ENCODE assay signal across 16 cellular contexts in genomic region chr3:196273655-196274054, GRCh38. TPM values are rescaled to one million over a fixed set of nuclear protein-coding genes. Genes with fewer than 3 reads are reported as not detected.
DNase-seq lines count a peak whose midpoint lies in the region; ATAC-seq, FAIRE-seq and TF ChIP-seq lines count a peak whose summit lies in the region.
"Had no signal": no experiment of that assay in that cellular context is flagged by ENCODE, and none has a peak within 500 bp of the region (broad histone marks: within the 10 kb centered on the region; RNA-seq: fewer than 3 reads in every experiment).

No MANE protein-coding gene starts in this region.

- peaks cover 48% of the 10 kb centered on the region for H3K36me3 Mint-ChIP-seq in activated T-cell treated with anti-CD3 and anti-CD28 coated beads, Interleukin-2, amount 50 U/mL, for 24 hours (ENCODE audit: low read depth)
- H3K36me3 Mint-ChIP-seq in T-cell, result peaks cover 27% of the 10 kb centered on the region
- peaks cover 70% of the 10 kb centered on the region for H3K36me3 Mint-ChIP-seq in dendritic cell treated with granulocyte-macrophage colony-stimulating factor and Interleukin-4, amounts not matched to agents 40 ng/mL and 50 ng/mL, for 4 days (ENCODE audit: low read depth)

- no peaks in the 10 kb centered on the region for H3K4me1 ChIP-seq in neuronal stem cell (ENCODE audit: control insufficient read depth in 2 of 2, insufficient read depth in 1 of 2, low read depth in 1 of 2, low read length in 2 of 2)

- peak overlapping the region; percentile 40 for H4K91ac ChIP-seq in neuronal stem cell (ENCODE audit: low read depth, low read length, poor library complexity)

- H2BK12ac ChIP-seq in neuronal stem cell (ENCODE audit: low read length), result no peak overlapping the region

- H3K4me2 ChIP-seq in neuronal stem cell (ENCODE audit: insufficient read depth, low read length, poor library complexity, severe bottlenecking), result no peak overlapping the region

- H4K8ac ChIP-seq in neuronal stem cell (ENCODE audit: low read depth, low read length), result no peak overlapping the region

- no peak overlapping the region for H2BK120ac ChIP-seq in neuronal stem cell (ENCODE audit: low read depth, low read length)

- H3K9ac ChIP-seq in neuronal stem cell (ENCODE audit: low read depth, low read length, poor library complexity), result peak overlapping the region; percentile 78

- no peak overlapping the region for H3K27ac ChIP-seq in neuronal stem cell (replicated peaks; ENCODE audit: low read length)
- H3K27ac ChIP-seq: SK-N-MC had no signal

- no peak for DNase-seq in activated T-cell treated with anti-CD3 and anti-CD28 coated beads, Interleukin-2, amount 50 U/mL, for 24 hours
- no peak for DNase-seq in activated T-cell treated with anti-CD3 and anti-CD28 coated beads for 4 hours
- no peak for DNase-seq in T-cell
- no peak for DNase-seq in neuronal stem cell (ENCODE audit: low spot score)
- no peak for DNase-seq in GM12891 (ENCODE audit: insufficient read length, low spot score)
- DNase-seq in GM19238 (ENCODE audit: insufficient read length, low spot score), result no peak
- DNase-seq: ACHN; OCI-M1; stimulated activated CD4-positive, alpha-beta T cell treated with anti-CD3 and anti-CD28 coated beads, Interleukin-2, amount 100 ng/mL, for 48 hours had no signal

- H3K27ac Mint-ChIP-seq in activated T-cell treated with anti-CD3 and anti-CD28 coated beads, Interleukin-2, amount 50 U/mL, for 24 hours, result peak overlapping the region; percentile 96
- H3K27ac Mint-ChIP-seq in T-cell, result peak overlapping the region; percentile 96
- peak overlapping the region; percentile 33 for H3K27ac Mint-ChIP-seq in dendritic cell treated with granulocyte-macrophage colony-stimulating factor and Interleukin-4, amounts not matched to agents 40 ng/mL and 50 ng/mL, for 4 days
- H3K27ac Mint-ChIP-seq: nephron, type B pancreatic cell had no signal

- H2BK15ac ChIP-seq in neuronal stem cell (ENCODE audit: low read length), result no peak overlapping the region

- H3K4me3 Mint-ChIP-seq in activated T-cell treated with anti-CD3 and anti-CD28 coated beads, Interleukin-2, amount 50 U/mL, for 24 hours, result peak overlapping the region; percentile 59
- no peak overlapping the region for H3K4me3 Mint-ChIP-seq in T-cell
- H3K4me3 Mint-ChIP-seq in dendritic cell treated with granulocyte-macrophage colony-stimulating factor and Interleukin-4, amounts not matched to agents 40 ng/mL and 50 ng/mL, for 4 days, result no peak overlapping the region
- H3K4me3 Mint-ChIP-seq: nephron, type B pancreatic cell had no signal

- no peaks in the 10 kb centered on the region for H3K27me3 Mint-ChIP-seq in activated T-cell treated with anti-CD3 and anti-CD28 coated beads, Interleukin-2, amount 50 U/mL, for 24 hours
- H3K27me3 Mint-ChIP-seq in T-cell, result no peaks in the 10 kb centered on the region
- H3K27me3 Mint-ChIP-seq in dendritic cell treated with granulocyte-macrophage colony-stimulating factor and Interleukin-4, amounts not matched to agents 40 ng/mL and 50 ng/mL, for 4 days, result no peaks in the 10 kb centered on the region
- H3K27me3 Mint-ChIP-seq: type B pancreatic cell had no signal

- POLR2A ChIA-PET in T-cell (lab: Charles Lee), result interaction anchor here in 1 of 2 donors (0.9 kb wide), 1 partner anchor 14 kb away, joined by 4 read pairs; no protein-coding TSS in a partner anchor

- H3K9me3 Mint-ChIP-seq in activated T-cell treated with anti-CD3 and anti-CD28 coated beads, Interleukin-2, amount 50 U/mL, for 24 hours, result no peaks in the 10 kb centered on the region
- H3K9me3 Mint-ChIP-seq in T-cell, result no peaks in the 10 kb centered on the region
- no peaks in the 10 kb centered on the region for H3K9me3 Mint-ChIP-seq in dendritic cell treated with granulocyte-macrophage colony-stimulating factor and Interleukin-4, amounts not matched to agents 40 ng/mL and 50 ng/mL, for 4 days
- H3K9me3 Mint-ChIP-seq: type B pancreatic cell had no signal

- no peak for FAIRE-seq in GM12891 (lab: Jason Lieb, UNC)
- FAIRE-seq: G401.6 had no signal

- no peak for TF ChIP-seq POLR2A in GM12891 (IDR thresholded peaks at IDR 0.05; ENCODE audit: low read depth, low read length)

- CTCF ChIA-PET in T-cell (lab: Charles Lee), result no interaction called here

- no peak overlapping the region for H2AK5ac ChIP-seq in neuronal stem cell (ENCODE audit: low read depth, low read length)

- H3K9me3 ChIP-seq in neuronal stem cell (replicated peaks in 1 of 2; ENCODE audit: control insufficient read depth in 2 of 2, insufficient read depth in 1 of 2, low read depth in 1 of 2, low read length in 2 of 2), result peaks cover 5 to 16% of the 10 kb centered on the region in 2 donors

- H3K4ac ChIP-seq in neuronal stem cell (ENCODE audit: low read length), result no peak overlapping the region

- peak overlapping the region in 1 of 2 donors; percentile 30 for H3K4me3 ChIP-seq in neuronal stem cell (ENCODE audit: low read length in 2 of 2)
- H3K4me3 ChIP-seq: SK-N-MC had no signal

- H3K27me3 ChIP-seq in neuronal stem cell (ENCODE audit: control insufficient read depth in 3 of 3, insufficient read depth in 3 of 3, low read depth in 1 of 3, low read length in 3 of 3), result no peaks in the 10 kb centered on the region

- H3K36me3 ChIP-seq in neuronal stem cell (replicated peaks in 1 of 2; ENCODE audit: control insufficient read depth in 2 of 2, insufficient read depth in 2 of 2, low read length in 2 of 2), result peaks cover 8 to 35% of the 10 kb centered on the region in 2 donors

- H3K23ac ChIP-seq in neuronal stem cell (ENCODE audit: low read depth, low read length, poor library complexity), result peak overlapping the region; percentile 45

- H3K18ac ChIP-seq in neuronal stem cell (ENCODE audit: low read length), result peak overlapping the region; percentile 16

- H3K79me1 ChIP-seq in neuronal stem cell (ENCODE audit: low read depth, low read length), result peaks cover 2% of the 10 kb centered on the region

- no peak overlapping the region for H2BK5ac ChIP-seq in neuronal stem cell (ENCODE audit: low read length)

- no CpG with 5 or more reads among the region's 12 CpGs for WGBS in neuronal stem cell (ENCODE audit: extremely low coverage in 2 of 2, insufficient read length in 2 of 2, insufficient replicate concordance in 1 of 2), 2 donors

- H3K14ac ChIP-seq in neuronal stem cell (ENCODE audit: low read length), result peak overlapping the region; percentile 75

- intact Hi-C loops in dendritic cell treated with granulocyte-macrophage colony-stimulating factor and Interleukin-4, amounts not matched to agents 40 ng/mL and 50 ng/mL, for 4 days (cut with micrococcal nuclease), result no loop called here

- ATAC-seq in T-cell (replicated peaks in 1 of 4) (no peak), HG03432 (IDR thresholded peaks at IDR 0.05; ENCODE audit: unreplicated experiment) (no peak)

- peaks cover 69% of the 10 kb centered on the region for H3K4me1 Mint-ChIP-seq in activated T-cell treated with anti-CD3 and anti-CD28 coated beads, Interleukin-2, amount 50 U/mL, for 24 hours (ENCODE audit: low read depth)
- H3K4me1 Mint-ChIP-seq in T-cell, result peaks cover 31 to 48% (median 48%) of the 10 kb centered on the region in 3 donors
- peaks cover 50% of the 10 kb centered on the region for H3K4me1 Mint-ChIP-seq in dendritic cell treated with granulocyte-macrophage colony-stimulating factor and Interleukin-4, amounts not matched to agents 40 ng/mL and 50 ng/mL, for 4 days (ENCODE audit: low read depth)
- H3K4me1 Mint-ChIP-seq: nephron had no signal

- no peak overlapping the region for H2AFZ ChIP-seq in neuronal stem cell (ENCODE audit: low read length)

TF ChIP-seq in GM12891, 5 proteins besides CTCF, POLR2A, EP300 and RAD21:
- TF ChIP-seq TAF1 (IDR thresholded peaks at IDR 0.05; ENCODE audit: low read depth, low read length) (no peak), POU2F2 (IDR thresholded peaks at IDR 0.05; ENCODE audit: low read depth, low read length) (no peak)

RNA-seq across cellular contexts. Expression of gene PCYT1A, which starts 13.9 kb away (rescaled TPM):
- 10 to 100 TPM; 61.1 to 87.9 (median 64.1) TPM for total RNA-seq in T-cell
- polyA plus RNA-seq in neuronal stem cell (2013, experiment 1 of 2), result 9.4 TPM
- polyA plus RNA-seq in neuronal stem cell (2013, experiment 2 of 2), result 10.5 TPM
- polyA plus RNA-seq in GM12891 (2012; ENCODE audit: low read depth, missing spikeins), result 31.5 TPM

RNA-seq across cellular contexts. Expression of gene DYNLT2B, which starts 44.4 kb away (rescaled TPM):
- total RNA-seq in T-cell, result 1 to 10 TPM; 3.2 to 8.5 (median 7.8) TPM
- polyA plus RNA-seq in neuronal stem cell (2013, experiment 1 of 2), result 94.4 TPM
- 92.9 TPM for polyA plus RNA-seq in neuronal stem cell (2013, experiment 2 of 2)
- polyA plus RNA-seq in GM12891 (2012; ENCODE audit: low read depth, missing spikeins), result 37.8 TPM

RNA-seq across cellular contexts. Expression of gene SLC51A, which starts 57.3 kb away (rescaled TPM):
- total RNA-seq in T-cell, result not detected
- 0.07 TPM for polyA plus RNA-seq in neuronal stem cell (2013, experiment 1 of 2)
- not detected for polyA plus RNA-seq in neuronal stem cell (2013, experiment 2 of 2)
- 3.4 TPM for polyA plus RNA-seq in GM12891 (2012; ENCODE audit: low read depth, missing spikeins)
- total RNA-seq: NCI-H460 had no signal

Comparison
In these comparisons a context has a peak if more than half of its experiments do, and no peak if none do; other contexts are left out.
1. H3K27ac Mint-ChIP-seq: peak in every context shown above with its lines; median percentile 96 in activated T-cell treated with anti-CD3 and anti-CD28 coated beads, Interleukin-2, amount 50 U/mL, for 24 hours; 96 in T-cell; 33 in dendritic cell treated with granulocyte-macrophage colony-stimulating factor and Interleukin-4, amounts not matched to agents 40 ng/mL and 50 ng/mL, for 4 days.